16 cellular contexts compared by ENCODE assay signal in genomic region chr12:25063873-25064598, GRCh38.
DNase-seq lines count a peak whose midpoint lies in the region; ATAC-seq and TF ChIP-seq lines count a peak whose summit lies in the region.
"Had no signal": no experiment of that assay in that cellular context is flagged by ENCODE, and none has a peak within 500 bp of the region (broad histone marks: within the 10 kb centered on the region; RNA-seq: fewer than 3 reads in every experiment).

No MANE protein-coding gene starts in this region.

- H3K4me1 ChIP-seq in HEK293 (ENCODE audit: control insufficient read depth, insufficient read depth, low read length) (no peaks in the 10 kb centered on the region), mesendoderm (ENCODE audit: control insufficient read depth, low read depth, low read length) (no peaks in the 10 kb centered on the region), right cardiac atrium (ENCODE audit: control insufficient read depth, insufficient read depth, low read length) (no peaks in the 10 kb centered on the region), GM23248 (ENCODE audit: insufficient read depth) (no peaks in the 10 kb centered on the region)
- H3K4me1 ChIP-seq: upper lobe of left lung had no signal

- H3K27me3 Mint-ChIP-seq in activated T-helper 17 cell treated with anti-CD3 and anti-CD28 coated beads, Interleukin-2, amount 50 U/mL, for 72 hours: no peaks in the 10 kb centered on the region

- H3K18ac ChIP-seq in mesendoderm (ENCODE audit: low read length): no peak overlapping the region

- WGBS in mesendoderm (ENCODE audit: extremely low coverage, insufficient coverage, low lambda C conversion rate): 100% methylated on average over 1 of the region's 5 CpGs
- WGBS in right cardiac atrium: 64% methylated on average over 5 of the region's 5 CpGs
- 8 to 11% methylated on average over 5 of the region's 5 CpGs for WGBS in GM23248 (ENCODE audit: low coverage in 1 of 2, low lambda C conversion rate in 2 of 2, missing lambda C conversion rate in 2 of 2), 2 experiments

- no peak overlapping the region for H3K56ac ChIP-seq in mesendoderm (ENCODE audit: low read length)

- no peak overlapping the region for H3K9ac ChIP-seq in mesendoderm (ENCODE audit: low read length)
- H3K9ac ChIP-seq in GM23248: no peak overlapping the region
- H3K9ac ChIP-seq: KMS-11 had no signal

- TF ChIP-seq CTCF in HEK293 (tag by site-specific recombination; IDR thresholded peaks at IDR 0.05): no peak

- in situ Hi-C loops in GM23248 (cut with MboI): no loop called here

- H3K36me3 Mint-ChIP-seq in activated T-helper 17 cell treated with anti-CD3 and anti-CD28 coated beads, Interleukin-2, amount 50 U/mL, for 72 hours (ENCODE audit: low read depth): peaks cover 61% of the 10 kb centered on the region

- H2AFZ ChIP-seq in GM23248: no peak overlapping the region

- H3K27ac Mint-ChIP-seq in activated T-helper 17 cell treated with anti-CD3 and anti-CD28 coated beads, Interleukin-2, amount 50 U/mL, for 72 hours: peak overlapping the region; percentile 4

- no peaks in the 10 kb centered on the region for H3K9me3 ChIP-seq in HEK293 (ENCODE audit: control insufficient read depth, insufficient read depth, low read depth, low read length)
- no peaks in the 10 kb centered on the region for H3K9me3 ChIP-seq in right cardiac atrium (ENCODE audit: control insufficient read depth, low read length)
- no peaks in the 10 kb centered on the region for H3K9me3 ChIP-seq in GM23248 (ENCODE audit: low read depth)
- H3K9me3 ChIP-seq: upper lobe of left lung had no signal

- peak; percentile 17 for DNase-seq in mesendoderm
- DNase-seq in right cardiac atrium: no peak
- DNase-seq in GM23248: no peak
- DNase-seq: amniotic stem cell; NCI-H1048; NCI-H187 treated with DMSO at 0.1 percent for 48 hours; NCI-H82; stimulated activated CD4-positive, alpha-beta T cell treated with anti-CD3 and anti-CD28 coated beads, Interleukin-2, amount 100 ng/mL, for 48 hours; T-helper 9 cell; upper lobe of left lung had no signal

- no peak overlapping the region for H3K4me3 ChIP-seq in HEK293 (ENCODE audit: low read depth, low read length)
- no peak overlapping the region for H3K4me3 ChIP-seq in mesendoderm (ENCODE audit: low read length)
- H3K4me3 ChIP-seq in right cardiac atrium (ENCODE audit: low read length): no peak overlapping the region
- no peak overlapping the region for H3K4me3 ChIP-seq in GM23248
- H3K4me3 ChIP-seq: skin epidermis, upper lobe of left lung had no signal

- peak; percentile 51 for ATAC-seq in GM18868 (IDR thresholded peaks at IDR 0.05; ENCODE audit: unreplicated experiment)
- peak; percentile 39 for ATAC-seq in activated T-helper 17 cell treated with anti-CD3 and anti-CD28 coated beads, Interleukin-2, amount 50 U/mL, for 72 hours (replicated peaks)
- ATAC-seq in HG03097 (IDR thresholded peaks at IDR 0.05; ENCODE audit: low FRiP score, unreplicated experiment): no peak
- no peak for ATAC-seq in right cardiac atrium

- H4K8ac ChIP-seq in mesendoderm (ENCODE audit: low read depth, low read length): no peak overlapping the region

- H3K4ac ChIP-seq in mesendoderm (ENCODE audit: low read depth, low read length): no peak overlapping the region

- no peaks in the 10 kb centered on the region for H3K36me3 ChIP-seq in HEK293 (ENCODE audit: control insufficient read depth in 2 of 2, insufficient read depth in 1 of 2, low read length in 2 of 2)
- H3K36me3 ChIP-seq in mesendoderm (ENCODE audit: control insufficient read depth, insufficient read depth, low read length): no peaks in the 10 kb centered on the region
- H3K36me3 ChIP-seq in GM23248 (ENCODE audit: low read depth): no peaks in the 10 kb centered on the region
- H3K36me3 ChIP-seq: upper lobe of left lung had no signal

- H3K79me2 ChIP-seq in mesendoderm (ENCODE audit: control insufficient read depth, insufficient read depth, low read length): no peaks in the 10 kb centered on the region
- H3K79me2 ChIP-seq in GM23248 (ENCODE audit: insufficient read depth): no peaks in the 10 kb centered on the region

- H3K9me2 ChIP-seq in GM23248 (ENCODE audit: insufficient read depth): no peaks in the 10 kb centered on the region

- H3K23ac ChIP-seq in mesendoderm (ENCODE audit: low read length): no peak overlapping the region

- H3K27ac ChIP-seq in HEK293 (ENCODE audit: extremely low read depth, low read depth, low read length): no peak overlapping the region
- no peak overlapping the region for H3K27ac ChIP-seq in mesendoderm (ENCODE audit: low read depth, low read length)
- no peak overlapping the region for H3K27ac ChIP-seq in right cardiac atrium (ENCODE audit: low read length)
- no peak overlapping the region for H3K27ac ChIP-seq in GM23248
- H3K27ac ChIP-seq: KMS-11, skin epidermis, upper lobe of left lung had no signal

- peaks cover 15% of the 10 kb centered on the region for H3K4me1 Mint-ChIP-seq in activated T-helper 17 cell treated with anti-CD3 and anti-CD28 coated beads, Interleukin-2, amount 50 U/mL, for 72 hours

- H3K4me3 Mint-ChIP-seq in activated T-helper 17 cell treated with anti-CD3 and anti-CD28 coated beads, Interleukin-2, amount 50 U/mL, for 72 hours: no peak overlapping the region

- no peaks in the 10 kb centered on the region for H3K9me3 Mint-ChIP-seq in activated T-helper 17 cell treated with anti-CD3 and anti-CD28 coated beads, Interleukin-2, amount 50 U/mL, for 72 hours

- H3F3A ChIP-seq in GM23248 (ENCODE audit: insufficient read depth): no peaks in the 10 kb centered on the region

- H2BK5ac ChIP-seq in mesendoderm (ENCODE audit: low read length): no peak overlapping the region

- intact Hi-C loops in right cardiac atrium (cut with DNase I): no loop called here

- H3K79me1 ChIP-seq in mesendoderm (ENCODE audit: low read length): no peaks in the 10 kb centered on the region

- H4K20me1 ChIP-seq in GM23248 (ENCODE audit: insufficient read depth): no peaks in the 10 kb centered on the region

- CTCF ChIA-PET in HEK293 (lab: Yijun Ruan, JAX): interaction anchor here (1.2 kb wide), 1 partner anchor 39 kb away, joined by 3 read pairs; no protein-coding TSS in a partner anchor

- POLR2A ChIA-PET in HEK293 (lab: Yijun Ruan, JAX): no interaction called here

- no peaks in the 10 kb centered on the region for H3K27me3 ChIP-seq in mesendoderm (ENCODE audit: insufficient read depth, low read length, poor library complexity)
- no peaks in the 10 kb centered on the region for H3K27me3 ChIP-seq in right cardiac atrium (ENCODE audit: control insufficient read depth, insufficient read depth)
- H3K27me3 ChIP-seq in GM23248 (replicated peaks; ENCODE audit: insufficient read depth): peaks cover 33% of the 10 kb centered on the region
- H3K27me3 ChIP-seq: upper lobe of left lung had no signal

- H2BK120ac ChIP-seq in mesendoderm (ENCODE audit: low read depth, low read length): no peak overlapping the region

- H3K4me2 ChIP-seq in mesendoderm (ENCODE audit: low read length) (no peak overlapping the region), GM23248 (ENCODE audit: unreplicated experiment) (no peak overlapping the region)
- H3K4me2 ChIP-seq: KMS-11 had no signal

- H2AK5ac ChIP-seq in mesendoderm (ENCODE audit: low read length): no peak overlapping the region

- no peak overlapping the region for H4K5ac ChIP-seq in mesendoderm (ENCODE audit: low read length)

- no peak overlapping the region for H2BK15ac ChIP-seq in mesendoderm (replicated peaks; ENCODE audit: low read depth)

TF ChIP-seq in HEK293, 187 proteins besides CTCF, POLR2A, EP300 and RAD21:
- TF ChIP-seq ZIC2 (tag by site-specific recombination; IDR thresholded peaks at IDR 0.05) (peak; percentile 56), ZNF837 (tag by site-specific recombination; IDR thresholded peaks at IDR 0.05) (no peak), KLF8 (tag by site-specific recombination; IDR thresholded peaks at IDR 0.05) (no peak)

Comparison
In these comparisons a context has a peak if more than half of its experiments do, and no peak if none do; other contexts are left out.
1. ATAC-seq: peak in GM18868 (single experiment) and activated T-helper 17 cell treated with anti-CD3 and anti-CD28 coated beads, Interleukin-2, amount 50 U/mL, for 72 hours (single experiment); none in HG03097 (single experiment) and right cardiac atrium (0 of 2).